ENCODE assay signal across 8 cellular contexts in genomic region chr16:27426423-27427408, GRCh38. TPM values are rescaled to one million over a fixed set of nuclear protein-coding genes. Genes with fewer than 3 reads are reported as not detected.
DNase-seq lines count a peak whose midpoint lies in the region; ATAC-seq lines count a peak whose summit lies in the region.

No MANE protein-coding gene starts in this region.

- ATAC-seq in GM19452 (IDR thresholded peaks at IDR 0.05; ENCODE audit: unreplicated experiment) = peak; percentile 86
- ATAC-seq in HG03439 (IDR thresholded peaks at IDR 0.05; ENCODE audit: unreplicated experiment) = peak; percentile 80

- DNase-seq in Daoy (ENCODE audit: low read depth) (peak; percentile 90), RPMI8226 (peak; percentile 89), iPS-NIHi7 (ENCODE audit: extremely low spot score) (peak; percentile 57), NCI-H2227 treated with DMSO at 0.1 percent for 48 hours (lab: John Stamatoyannopoulos, UW) (no peak)
- DNase-seq in activated effector memory CD4-positive, alpha-beta T cell treated with Interleukin-2 at 50 U/mL for 16 hours = peak; percentile 67
- peak; percentile 59 for DNase-seq in stimulated activated CD8-positive, alpha-beta memory T cell treated with anti-CD3 and anti-CD28 coated beads, Interleukin-4, amount 100 ng/mL, for 24 hours (ENCODE audit: low read depth)

RNA-seq across cellular contexts. Expression of gene IL21R, which starts 24.7 kb away (rescaled TPM):
- total RNA-seq in Daoy (2014; rRNA removed; shearing (Covaris generic)) = 0.03 TPM in 1 of 2 replicates, not detected in the other
